12 cellular contexts compared by ENCODE assay signal in genomic region chr3:22685598-22685997, GRCh38.
DNase-seq lines count a peak whose midpoint lies in the region; ATAC-seq and TF ChIP-seq lines count a peak whose summit lies in the region.
"Had no signal": no experiment of that assay in that cellular context is flagged by ENCODE, and none has a peak within 500 bp of the region (broad histone marks: within the 10 kb centered on the region; RNA-seq: fewer than 3 reads in every experiment).

No MANE protein-coding gene starts in this region.

- H3K27me3 ChIP-seq in DND-41 (ENCODE audit: insufficient read depth, low read length, poor library complexity), result no peaks in the 10 kb centered on the region
- H3K27me3 ChIP-seq in kidney epithelial cell (ENCODE audit: control insufficient read depth, insufficient read depth, low read length), result no peaks in the 10 kb centered on the region
- H3K27me3 ChIP-seq in gastroesophageal sphincter, result no peaks in the 10 kb centered on the region

- H3K4me3 ChIP-seq in DND-41 (ENCODE audit: low read depth in 1 of 2, low read length in 2 of 2) (no peak overlapping the region), kidney epithelial cell (ENCODE audit: low read depth, low read length) (no peak overlapping the region), gastroesophageal sphincter (no peak overlapping the region)

- no peaks in the 10 kb centered on the region for H3K4me1 ChIP-seq in DND-41 (ENCODE audit: insufficient read depth, low read length)
- H3K4me1 ChIP-seq in gastroesophageal sphincter, result peaks cover 0 to 13% (median 2%) of the 10 kb centered on the region in 3 donors

- H3K27ac ChIP-seq in DND-41 (ENCODE audit: low read length) (no peak overlapping the region), gastroesophageal sphincter (no peak overlapping the region)

- no peaks in the 10 kb centered on the region for H3K27me3 Mint-ChIP-seq in activated T-helper 1 cell treated with anti-CD3 and anti-CD28 coated beads, Interleukin-12 subunit alpha, Interleukin-12 subunit beta, Interleukin-2, Interleukin-4 antibody, amounts not matched to agents 30 ng/mL and 10 ng/mL and 1 ng/mL, durations not matched to agents 14 hours and 24 hours and 36 hours (ENCODE audit: insufficient read depth)
- H3K27me3 Mint-ChIP-seq: activated CD4-positive, alpha-beta T cell treated with anti-CD3 and anti-CD28 coated beads, Interleukin-2, amount 10 ng/mL, durations not matched to agents 24 days and 14 days had no signal

- no peaks in the 10 kb centered on the region for H3K79me2 ChIP-seq in DND-41 (ENCODE audit: insufficient read depth, low read length)

- H3K4me1 Mint-ChIP-seq in activated T-helper 1 cell treated with anti-CD3 and anti-CD28 coated beads, Interleukin-12 subunit alpha, Interleukin-12 subunit beta, Interleukin-2, Interleukin-4 antibody, amounts not matched to agents 30 ng/mL and 10 ng/mL and 1 ng/mL, durations not matched to agents 14 hours and 24 hours and 36 hours (ENCODE audit: low read depth), result no peaks in the 10 kb centered on the region
- H3K4me1 Mint-ChIP-seq: activated CD4-positive, alpha-beta T cell treated with anti-CD3 and anti-CD28 coated beads, Interleukin-2, amount 10 ng/mL, durations not matched to agents 24 days and 14 days; stimulated activated naive B cell treated with anti-CD40 and anti-IgM and Interleukin-4, amounts not matched to agents 10 μg/mL and 1 μg/mL and 100 μg/mL, for 72 hours had no signal

- H3K9me3 Mint-ChIP-seq in activated T-helper 1 cell treated with anti-CD3 and anti-CD28 coated beads, Interleukin-12 subunit alpha, Interleukin-12 subunit beta, Interleukin-2, Interleukin-4 antibody, amounts not matched to agents 30 ng/mL and 10 ng/mL and 1 ng/mL, durations not matched to agents 14 hours and 24 hours and 36 hours, result peaks cover 4% of the 10 kb centered on the region

- no peak overlapping the region for H3K27ac Mint-ChIP-seq in activated T-helper 1 cell treated with anti-CD3 and anti-CD28 coated beads, Interleukin-12 subunit alpha, Interleukin-12 subunit beta, Interleukin-2, Interleukin-4 antibody, amounts not matched to agents 30 ng/mL and 10 ng/mL and 1 ng/mL, durations not matched to agents 14 hours and 24 hours and 36 hours
- H3K27ac Mint-ChIP-seq: activated CD4-positive, alpha-beta T cell treated with anti-CD3 and anti-CD28 coated beads, Interleukin-2, amount 10 ng/mL, durations not matched to agents 24 days and 14 days; stimulated activated naive B cell treated with anti-CD40 and anti-IgM and Interleukin-4, amounts not matched to agents 10 μg/mL and 1 μg/mL and 100 μg/mL, for 72 hours had no signal

- H4K20me1 ChIP-seq in DND-41 (ENCODE audit: insufficient read depth, low read length), result no peaks in the 10 kb centered on the region

- no peaks in the 10 kb centered on the region for H3K36me3 Mint-ChIP-seq in activated T-helper 1 cell treated with anti-CD3 and anti-CD28 coated beads, Interleukin-12 subunit alpha, Interleukin-12 subunit beta, Interleukin-2, Interleukin-4 antibody, amounts not matched to agents 30 ng/mL and 10 ng/mL and 1 ng/mL, durations not matched to agents 14 hours and 24 hours and 36 hours (ENCODE audit: low read depth)
- H3K36me3 Mint-ChIP-seq: stimulated activated naive B cell treated with anti-CD40 and anti-IgM and Interleukin-4, amounts not matched to agents 10 μg/mL and 1 μg/mL and 100 μg/mL, for 72 hours had no signal

- TF ChIP-seq POLR2A in gastroesophageal sphincter (IDR thresholded peaks at IDR 0.05), result no peak

- DNase-seq in DND-41, result no peak
- DNase-seq in HS-27A (ENCODE audit: low read depth), result peak; percentile 2
- peak; percentile 4 for DNase-seq in SW480 (ENCODE audit: low spot score)
- no peak for DNase-seq in kidney epithelial cell (ENCODE audit: low read depth)
- no peak for DNase-seq in activated T-helper 1 cell treated with anti-CD3 and anti-CD28 coated beads, Interleukin-12 subunit alpha, Interleukin-12 subunit beta, Interleukin-2, Interleukin-4 antibody, amounts not matched to agents 30 ng/mL and 10 ng/mL and 1 ng/mL, durations not matched to agents 14 hours and 24 hours and 36 hours (ENCODE audit: low spot score)
- no peak for DNase-seq in activated naive CD4-positive, alpha-beta T cell treated with anti-CD3 and anti-CD28 coated beads, Interleukin-2, amount 50 U/mL, for 16 hours
- DNase-seq in mucosa of gallbladder (ENCODE audit: low spot score), result no peak
- DNase-seq: activated CD4-positive, alpha-beta T cell treated with anti-CD3 and anti-CD28 coated beads, Interleukin-2, amount 10 ng/mL, durations not matched to agents 24 days and 14 days; DMS79 treated with DMSO at 0.1 percent for 48 hours; NCI-H1092; stimulated activated naive B cell treated with anti-CD40 and anti-IgM and Interleukin-4, amounts not matched to agents 10 μg/mL and 1 μg/mL and 100 μg/mL, for 72 hours had no signal

- WGBS in gastroesophageal sphincter (ENCODE audit: low coverage in 1 of 2), 2 donors, result 80 to 86% methylated on average over 2 of the region's 2 CpGs

- no peak overlapping the region for H3K4me3 Mint-ChIP-seq in activated T-helper 1 cell treated with anti-CD3 and anti-CD28 coated beads, Interleukin-12 subunit alpha, Interleukin-12 subunit beta, Interleukin-2, Interleukin-4 antibody, amounts not matched to agents 30 ng/mL and 10 ng/mL and 1 ng/mL, durations not matched to agents 14 hours and 24 hours and 36 hours
- H3K4me3 Mint-ChIP-seq: activated CD4-positive, alpha-beta T cell treated with anti-CD3 and anti-CD28 coated beads, Interleukin-2, amount 10 ng/mL, durations not matched to agents 24 days and 14 days; stimulated activated naive B cell treated with anti-CD40 and anti-IgM and Interleukin-4, amounts not matched to agents 10 μg/mL and 1 μg/mL and 100 μg/mL, for 72 hours had no signal

- no peaks in the 10 kb centered on the region for H3K36me3 ChIP-seq in DND-41 (ENCODE audit: insufficient read depth, low read length)
- no peaks in the 10 kb centered on the region for H3K36me3 ChIP-seq in kidney epithelial cell (ENCODE audit: control insufficient read depth, insufficient read depth, low read length)
- H3K36me3 ChIP-seq in gastroesophageal sphincter, result no peaks in the 10 kb centered on the region

- TF ChIP-seq CTCF in DND-41 (IDR thresholded peaks at IDR 0.05; ENCODE audit: borderline replicate concordance, extremely low read depth, low read length, poor library complexity, severe bottlenecking), result peak; percentile 32
- TF ChIP-seq CTCF in kidney epithelial cell (IDR thresholded peaks at IDR 0.05; ENCODE audit: insufficient read depth, low read length, poor library complexity, severe bottlenecking), result peak; percentile 42
- TF ChIP-seq CTCF in gastroesophageal sphincter (IDR thresholded peaks at IDR 0.05), result no peak

- ATAC-seq in DND-41 (ENCODE audit: insufficient read depth, low read depth) (no peak), gastroesophageal sphincter (no peak)
- ATAC-seq: stimulated activated naive B cell treated with anti-CD40 and anti-IgM and Interleukin-4, amounts not matched to agents 10 μg/mL and 1 μg/mL and 100 μg/mL, for 72 hours had no signal

- intact Hi-C loops in activated T-helper 1 cell treated with anti-CD3 and anti-CD28 coated beads, Interleukin-12 subunit alpha, Interleukin-12 subunit beta, Interleukin-2, Interleukin-4 antibody, amounts not matched to agents 30 ng/mL and 10 ng/mL and 1 ng/mL, durations not matched to agents 14 hours and 24 hours and 36 hours (cut with micrococcal nuclease), result no loop called here

- no peaks in the 10 kb centered on the region for H3K9me3 ChIP-seq in DND-41 (ENCODE audit: insufficient read depth, low read length, severe bottlenecking)
- no peaks in the 10 kb centered on the region for H3K9me3 ChIP-seq in gastroesophageal sphincter

- H2AFZ ChIP-seq in DND-41 (ENCODE audit: low read depth, low read length), result no peak overlapping the region

- H3K4me2 ChIP-seq in DND-41 (ENCODE audit: insufficient read depth, low read length), result no peak overlapping the region

- H3K9ac ChIP-seq in DND-41 (ENCODE audit: low read depth, low read length), result no peak overlapping the region

- TF ChIP-seq EP300 in gastroesophageal sphincter (IDR thresholded peaks at IDR 0.05), result no peak

Comparison
In these comparisons a context has a peak if more than half of its experiments do, and no peak if none do; other contexts are left out.
1. DNase-seq: peak in HS-27A (single experiment) and SW480 (single experiment); none in DND-41 (single experiment), kidney epithelial cell (single experiment), activated T-helper 1 cell treated with anti-CD3 and anti-CD28 coated beads, Interleukin-12 subunit alpha, Interleukin-12 subunit beta, Interleukin-2, Interleukin-4 antibody, amounts not matched to agents 30 ng/mL and 10 ng/mL and 1 ng/mL, durations not matched to agents 14 hours and 24 hours and 36 hours (single experiment), activated naive CD4-positive, alpha-beta T cell treated with anti-CD3 and anti-CD28 coated beads, Interleukin-2, amount 50 U/mL, for 16 hours (single experiment) and mucosa of gallbladder (single experiment).
2. CTCF ChIP-seq: peak in DND-41 (single experiment) and kidney epithelial cell (single experiment); none in gastroesophageal sphincter (0 of 4).